Comparison of ENCODE assay signal across 21 cellular contexts in the genomic region with DNA sequence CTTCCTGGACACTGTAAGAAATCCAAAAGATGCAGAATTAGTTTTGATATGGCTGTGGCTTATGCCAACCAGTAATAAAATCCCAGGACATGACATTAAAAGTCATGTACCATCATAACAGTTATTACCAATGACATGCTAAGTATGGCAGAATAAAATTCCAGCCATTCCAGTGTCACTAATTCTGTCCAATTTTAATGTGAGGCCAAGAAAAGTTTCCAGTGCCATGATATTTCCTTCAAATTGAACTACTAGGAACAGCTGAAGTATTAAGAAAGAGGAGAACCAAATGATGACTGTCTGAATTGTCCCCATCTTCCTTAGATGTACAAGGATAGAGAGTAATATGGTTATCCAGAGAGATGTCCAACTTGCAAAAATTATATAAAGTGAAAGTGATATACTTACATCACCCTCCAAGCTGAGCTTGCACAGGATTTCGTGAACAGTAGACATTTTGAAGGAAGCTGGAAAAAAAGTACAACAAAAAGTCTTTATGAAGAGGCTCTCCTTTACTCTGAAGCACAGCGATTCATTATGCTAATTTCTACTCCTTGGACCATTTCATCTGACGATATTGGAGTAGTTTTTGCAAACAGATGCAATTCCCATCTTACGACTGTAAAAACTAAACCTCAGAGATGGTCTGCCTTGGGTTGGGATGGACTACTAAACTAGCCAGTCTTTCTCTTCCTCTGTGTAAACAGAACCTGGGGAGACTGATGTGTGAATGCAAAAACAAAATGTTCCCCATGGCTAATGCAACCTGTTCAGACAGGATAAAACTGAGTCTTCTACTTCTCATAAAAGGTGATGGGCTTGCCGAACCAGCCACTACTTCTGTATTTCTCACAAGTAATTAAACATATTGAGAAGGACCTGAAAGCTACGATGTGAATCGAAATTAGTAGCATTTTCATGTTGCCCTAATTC. TPM values are rescaled to one million over a fixed set of nuclear protein-coding genes. Genes with fewer than 3 reads are reported as not detected.
DNase-seq lines count a peak whose midpoint lies in the region; ATAC-seq, FAIRE-seq and TF ChIP-seq lines count a peak whose summit lies in the region.
"Had no signal": no experiment of that assay in that cellular context is flagged by ENCODE, and none has a peak within 500 bp of the region (broad histone marks: within the 10 kb centered on the region; RNA-seq: fewer than 3 reads in every experiment).

No MANE protein-coding gene starts in this region.

- H3K4me1 ChIP-seq in A549 (peaks cover 100% of the 10 kb centered on the region), RWPE2 (ENCODE audit: insufficient read depth, poor library complexity, severe bottlenecking) (peaks cover 96% of the 10 kb centered on the region), endothelial cell of umbilical vein (ENCODE audit: control insufficient read depth, extremely low read depth, insufficient read depth, low read length) (peaks cover 85% of the 10 kb centered on the region), neuronal stem cell (ENCODE audit: control insufficient read depth in 2 of 2, insufficient read depth in 1 of 2, low read depth in 1 of 2, low read length in 2 of 2) (peaks cover 3 to 4% of the 10 kb centered on the region in 2 donors)

- TF ChIP-seq EP300 in A549 (IDR thresholded peaks at IDR 0.05), result no peak

- no peak overlapping the region for H3K9ac ChIP-seq in endothelial cell of umbilical vein (replicated peaks; ENCODE audit: extremely low read depth, insufficient read depth, low read length)
- no peak overlapping the region for H3K9ac ChIP-seq in neuronal stem cell (ENCODE audit: low read depth, low read length, poor library complexity)

- no peak overlapping the region for H4K8ac ChIP-seq in neuronal stem cell (ENCODE audit: low read depth, low read length)

- no peaks in the 10 kb centered on the region for H3K9me1 ChIP-seq in endothelial cell of umbilical vein (replicated peaks; ENCODE audit: control insufficient read depth, extremely low read depth, insufficient read depth, low read length)

- no peaks in the 10 kb centered on the region for H3K27me3 ChIP-seq in RWPE2 (ENCODE audit: insufficient read depth, poor library complexity, severe bottlenecking)
- no peaks in the 10 kb centered on the region for H3K27me3 ChIP-seq in endothelial cell of umbilical vein (ENCODE audit: control insufficient read depth in 2 of 2, insufficient read depth in 2 of 2, low read length in 2 of 2)
- H3K27me3 ChIP-seq in neuronal stem cell (ENCODE audit: control insufficient read depth in 3 of 3, insufficient read depth in 3 of 3, low read depth in 1 of 3, low read length in 3 of 3), result peaks cover 0 to 11% (median 0%) of the 10 kb centered on the region in 3 experiments

- ATAC-seq in A549 (0 out of 6 replicates have a peak, but pooled peaks of 1 of the 2 experiments have one; percentile 0), RWPE2 (ENCODE audit: low read depth) (peak; percentile 3; the same call in 2 of the 3 replicates)
- ATAC-seq: naive thymus-derived CD8-positive, alpha-beta T cell had no signal

- peak overlapping the region; percentile 5 to 56; a peak in 5 of 6 replicates for H3K27ac ChIP-seq in A549
- H3K27ac ChIP-seq in RWPE2 (ENCODE audit: poor library complexity, severe bottlenecking), result peak overlapping the region; percentile 99
- no peak overlapping the region for H3K27ac ChIP-seq in endothelial cell of umbilical vein (ENCODE audit: insufficient read depth, low read depth, low read length)
- H3K27ac ChIP-seq in neuronal stem cell (replicated peaks; ENCODE audit: low read length), result no peak overlapping the region

- H4K20me1 ChIP-seq in endothelial cell of umbilical vein (replicated peaks; ENCODE audit: control insufficient read depth, extremely low read depth, insufficient read depth, low read length), result peaks cover 30% of the 10 kb centered on the region

- H3K18ac ChIP-seq in neuronal stem cell (ENCODE audit: low read length), result no peak overlapping the region

- no peak for TF ChIP-seq CTCF in A549 (IDR thresholded peaks at IDR 0.05)
- TF ChIP-seq CTCF in RWPE2 (IDR thresholded peaks at IDR 0.05; ENCODE audit: poor library complexity, severe bottlenecking), result no peak
- no peak for TF ChIP-seq CTCF in endothelial cell of umbilical vein (IDR thresholded peaks at IDR 0.05; ENCODE audit: extremely low read depth in 1 of 2, insufficient read depth in 1 of 2, low read depth in 1 of 2, low read length in 2 of 2)

- 68% methylated on average over 7 of the region's 7 CpGs for WGBS in A549 (ENCODE audit: missing lambda C conversion rate)
- no CpG with 5 or more reads among the region's 7 CpGs for WGBS in neuronal stem cell (ENCODE audit: extremely low coverage in 2 of 2, insufficient read length in 2 of 2, insufficient replicate concordance in 1 of 2), 2 donors

- peak overlapping the region; percentile 94 for H3K4me2 ChIP-seq in A549
- no peak overlapping the region for H3K4me2 ChIP-seq in endothelial cell of umbilical vein (ENCODE audit: insufficient read depth, low read length)
- no peak overlapping the region for H3K4me2 ChIP-seq in neuronal stem cell (ENCODE audit: insufficient read depth, low read length, poor library complexity, severe bottlenecking)

- peak in 1 of 2 experiments; percentile 24 for DNase-seq in A549 (ENCODE audit: low read depth in 1 of 2, low spot score in 1 of 2)
- no peak for DNase-seq in RWPE2 (ENCODE audit: low spot score)
- DNase-seq in endothelial cell of umbilical vein (ENCODE audit: low read depth, low spot score), result no peak
- DNase-seq in neuronal stem cell (ENCODE audit: low spot score), result no peak
- no peak for DNase-seq in GOT3 (lab: John Stamatoyannopoulos, UW)
- DNase-seq in GDM1 (lab: John Stamatoyannopoulos, UW), result no peak
- no peak for DNase-seq in GM12892 (ENCODE audit: insufficient read length)
- DNase-seq in activated CD4-positive, alpha-beta T cell treated with anti-CD3 and anti-CD28 coated beads for 48 hours, result no peak
- DNase-seq: activated CD4-positive, alpha-beta T cell treated with anti-CD3 and anti-CD28 coated beads, Interleukin-2, amount 50 U/mL, for 4 hours; activated naive CD4-positive, alpha-beta T cell treated with anti-CD3 and anti-CD28 coated beads, Interleukin-2, amount 10 ng/mL, durations not matched to agents 7 days and 5 days; activated T-cell treated with anti-CD3 and anti-CD28 coated beads, Interleukin-2, amount 50 U/mL, for 1 hour; C1 segment of cervical spinal cord; H7; immature natural killer cell; naive thymus-derived CD8-positive, alpha-beta T cell; NCI-H187 treated with DMSO at 0.1 percent for 48 hours; NCI-H446 treated with DMSO at 0.1 percent for 48 hours; NK-92 treated with Interleukin-12 subunit alpha and Interleukin-12 subunit beta, amount 100 ng/mL, for 24 hours; stimulated activated CD8-positive, alpha-beta memory T cell treated with anti-CD3 and anti-CD28 coated beads, Interleukin-4, amount 100 ng/mL, for 48 hours; substantia nigra had no signal

- intact Hi-C loops in endothelial cell of umbilical vein (cut with micrococcal nuclease), result no loop called here

- no peak overlapping the region for H2AK5ac ChIP-seq in neuronal stem cell (ENCODE audit: low read depth, low read length)

- TF ChIP-seq RAD21 in A549 (conservative IDR thresholded peaks at IDR 0.05 in 1 of 2, IDR thresholded peaks at IDR 0.05 in 1 of 2), result no peak

- no peak overlapping the region for H2BK15ac ChIP-seq in neuronal stem cell (ENCODE audit: low read length)

- no peak overlapping the region for H2BK5ac ChIP-seq in neuronal stem cell (ENCODE audit: low read length)

- dilution Hi-C loops in endothelial cell of umbilical vein (cut with MboI; ENCODE audit: extremely low pct_ligation_motif_present, low sequenced_read_pairs), result no loop called here

- H3K4me3 ChIP-seq in A549 (peak overlapping the region; percentile 7; the same call in 1 of the 3 replicates), RWPE2 (ENCODE audit: severe bottlenecking) (no peak overlapping the region), endothelial cell of umbilical vein (replicated peaks in 1 of 3; ENCODE audit: insufficient read depth in 1 of 3, low read depth in 1 of 3, low read length in 3 of 3) (no peak overlapping the region), neuronal stem cell (ENCODE audit: low read length in 2 of 2) (no peak overlapping the region)
- H3K4me3 ChIP-seq: skin epidermis had no signal

- H3K36me3 ChIP-seq in RWPE2 (ENCODE audit: low read depth), result peaks cover 100% of the 10 kb centered on the region
- H3K36me3 ChIP-seq in endothelial cell of umbilical vein (ENCODE audit: control insufficient read depth in 2 of 2, extremely low read depth in 1 of 2, insufficient read depth in 2 of 2, low read length in 2 of 2), result peaks cover 19 to 33% of the 10 kb centered on the region in 2 experiments
- no peaks in the 10 kb centered on the region for H3K36me3 ChIP-seq in neuronal stem cell (replicated peaks in 1 of 2; ENCODE audit: control insufficient read depth in 2 of 2, insufficient read depth in 2 of 2, low read length in 2 of 2)

- no peak overlapping the region for H3K14ac ChIP-seq in neuronal stem cell (ENCODE audit: low read length)

- FAIRE-seq in A549 (lab: Jason Lieb, UNC) (no peak), endothelial cell of umbilical vein (lab: Jason Lieb, UNC) (peak; percentile 35), GM12892 (lab: Jason Lieb, UNC) (no peak)

- no peak overlapping the region for H2AFZ ChIP-seq in endothelial cell of umbilical vein (ENCODE audit: low read depth, low read length)
- peak overlapping the region; percentile 48 for H2AFZ ChIP-seq in neuronal stem cell (ENCODE audit: low read length)

- POLR2A ChIA-PET in A549 (lab: Yijun Ruan, JAX), result interaction anchor here (0.9 to 1.5 kb wide), 7 partner anchors 10 to 23 kb away, joined by 3 to 6 read pairs (median 4); a partner anchor contains a TSS
- POLR2A ChIA-PET in endothelial cell of umbilical vein (lab: Charles Lee), result interaction anchor here (1.6 kb wide), 1 partner anchor 35 kb away, joined by 3 read pairs; no protein-coding TSS in a partner anchor

- CTCF ChIA-PET in A549 (lab: Yijun Ruan, JAX), result interaction anchor here (0.5 to 3.4 kb wide), 7 partner anchors 9 to 695 kb away, joined by 3 to 18 read pairs (median 4); no protein-coding TSS in a partner anchor
- CTCF ChIA-PET in endothelial cell of umbilical vein (lab: Charles Lee), result interaction anchor here (0.7 to 1.9 kb wide), 8 partner anchors 9 to 57 kb away, joined by 3 to 4 read pairs (median 3); no protein-coding TSS in a partner anchor

- no peak overlapping the region for H3K23ac ChIP-seq in neuronal stem cell (ENCODE audit: low read depth, low read length, poor library complexity)

- H3K4ac ChIP-seq in neuronal stem cell (ENCODE audit: low read length), result no peak overlapping the region

- H3K79me1 ChIP-seq in neuronal stem cell (ENCODE audit: low read depth, low read length), result no peaks in the 10 kb centered on the region

- H3K9me3 ChIP-seq in A549 (no peaks in the 10 kb centered on the region), RWPE2 (ENCODE audit: severe bottlenecking) (no peaks in the 10 kb centered on the region), endothelial cell of umbilical vein (replicated peaks; ENCODE audit: control insufficient read depth, insufficient read depth, low read length) (no peaks in the 10 kb centered on the region), neuronal stem cell (replicated peaks in 1 of 2; ENCODE audit: control insufficient read depth in 2 of 2, insufficient read depth in 1 of 2, low read depth in 1 of 2, low read length in 2 of 2) (no peaks in the 10 kb centered on the region)

- H2BK120ac ChIP-seq in neuronal stem cell (ENCODE audit: low read depth, low read length), result no peak overlapping the region

- no TSS peak for BruUV-seq in endothelial cell of umbilical vein (replicated peaks; lab: Mats Ljungman, UMichigan)

- H2BK12ac ChIP-seq in neuronal stem cell (ENCODE audit: low read length), result no peak overlapping the region

- no peak for TF ChIP-seq POLR2A in A549 (IDR thresholded peaks at IDR 0.05; ENCODE audit: low read length)
- no peak for TF ChIP-seq POLR2A in endothelial cell of umbilical vein (IDR thresholded peaks at IDR 0.05; ENCODE audit: low read depth, low read length)
- no peak for TF ChIP-seq POLR2A in GM12892 (IDR thresholded peaks at IDR 0.05; ENCODE audit: low read depth, low read length)

- no peak overlapping the region for H4K91ac ChIP-seq in neuronal stem cell (ENCODE audit: low read depth, low read length, poor library complexity)

- H3K79me2 ChIP-seq in endothelial cell of umbilical vein (ENCODE audit: control insufficient read depth, insufficient read depth, low read length), result peaks cover 99% of the 10 kb centered on the region

RNA-seq across cellular contexts. Expression of a gene that starts 11.9 kb away (rescaled TPM):
- polyA plus RNA-seq in A549 (2011; rRNA removed), result 5,725 and 5,746 TPM in 2 replicates
- polyA plus RNA-seq in A549 (2012; cell fraction: cytosol; rRNA removed), result 4,340 and 4,409 TPM in 2 replicates
- 2,599 and 4,127 TPM in 2 replicates for polyA plus RNA-seq in A549 (2012; cell fraction: nucleus; rRNA removed)
- 4,707 to 5,021 TPM (median 4,900 TPM) in 3 replicates for polyA plus RNA-seq in A549 (2017; fragmentation: RNase III; extraction: RNeasy Plus Mini Kit Qiagen cat#74134 plus additional on column Dnase treatment)
- polyA minus RNA-seq in A549 (2011; rRNA and poly(A)+ RNA removed), result 4,094 and 4,183 TPM in 2 replicates
- total RNA-seq in endothelial cell of umbilical vein, result 2,636 and 2,725 TPM in 2 replicates
- 2,745 and 3,299 TPM in 2 replicates for polyA plus RNA-seq in endothelial cell of umbilical vein
- polyA plus RNA-seq in endothelial cell of umbilical vein (2011; cell fraction: cytosol; rRNA removed), result 4,765 and 4,884 TPM in 2 replicates
- polyA plus RNA-seq in endothelial cell of umbilical vein (2011; cell fraction: nucleus; rRNA removed), result 2,911 and 3,170 TPM in 2 replicates
- 3,482 and 4,382 TPM in 2 replicates for polyA plus RNA-seq in endothelial cell of umbilical vein (2012)
- polyA minus RNA-seq in endothelial cell of umbilical vein, result 3,299 and 3,540 TPM in 2 replicates
- 533 TPM for polyA minus RNA-seq in endothelial cell of umbilical vein (2011; cell fraction: cytosol; rRNA and poly(A)+ RNA removed)
- polyA minus RNA-seq in endothelial cell of umbilical vein (2011; cell fraction: nucleus; rRNA and poly(A)+ RNA removed), result 990 and 1,101 TPM in 2 replicates
- 93.2 TPM for polyA plus RNA-seq in neuronal stem cell (2013, experiment 1 of 2)
- polyA plus RNA-seq in neuronal stem cell (2013, experiment 2 of 2), result 92.4 TPM
- polyA plus RNA-seq in GM12892 (2012; ENCODE audit: missing spikeins), result 79.4 TPM

Comparison
In these comparisons a context has a peak if more than half of its experiments do, and no peak if none do; other contexts are left out.
1. H3K27ac ChIP-seq: peak in A549 (2 of 2) and RWPE2 (single experiment); none in endothelial cell of umbilical vein (single experiment) and neuronal stem cell (single experiment).